ENCODE assay signal across 18 cellular contexts in genomic region chr6:37742401-37742760, GRCh38. TPM values are rescaled to one million over a fixed set of nuclear protein-coding genes. Genes with fewer than 3 reads are reported as not detected.
DNase-seq lines count a peak whose midpoint lies in the region; FAIRE-seq and TF ChIP-seq lines count a peak whose summit lies in the region.
"Had no signal": no experiment of that assay in that cellular context is flagged by ENCODE, and none has a peak within 500 bp of the region (broad histone marks: within the 10 kb centered on the region; RNA-seq: fewer than 3 reads in every experiment).

No MANE protein-coding gene starts in this region.

- DNase-seq in kidney (no peak), neuronal stem cell (ENCODE audit: low spot score) (no peak), RPMI8226 (no peak), inferior parietal cortex (ENCODE audit: extremely low spot score) (no peak), A172 (ENCODE audit: low spot score) (no peak)
- DNase-seq: DMS153, HCEC 1CT, NCI-H2029 treated with DMSO at 0.1 percent for 48 hours, NCI-H524 treated with DMSO at 0.1 percent for 48 hours, Right ventricle myocardium superior had no signal

- H3K4me3 ChIP-seq in kidney (ENCODE audit: low read length in 2 of 2) (peak overlapping the region in 1 of 2 donors; percentile 25), neuronal stem cell (ENCODE audit: low read length in 2 of 2) (no peak overlapping the region)
- H3K4me3 ChIP-seq: GM23338 had no signal

- no peak overlapping the region for H3K14ac ChIP-seq in neuronal stem cell (ENCODE audit: low read length)

- TF ChIP-seq CTCF in 22Rv1 (IDR thresholded peaks at IDR 0.05): no peak
- no peak for TF ChIP-seq CTCF in VCaP (conservative IDR thresholded peaks at IDR 0.05)
- TF ChIP-seq CTCF in kidney (IDR thresholded peaks at IDR 0.05; ENCODE audit: borderline replicate concordance, extremely low read depth, insufficient read depth): no peak

- intact Hi-C loops in kidney (cut with DNase I): no loop called here

- H4K91ac ChIP-seq in neuronal stem cell (ENCODE audit: low read depth, low read length, poor library complexity): no peak overlapping the region

- FAIRE-seq in kidney (lab: Jason Lieb, UNC): no peak
- FAIRE-seq: A204.1, GM12891 had no signal

- no peaks in the 10 kb centered on the region for H3K79me1 ChIP-seq in neuronal stem cell (ENCODE audit: low read depth, low read length)

- H3K9me3 ChIP-seq in kidney (ENCODE audit: control insufficient read depth in 1 of 2, low read length in 2 of 2) (no peaks in the 10 kb centered on the region), neuronal stem cell (replicated peaks in 1 of 2; ENCODE audit: control insufficient read depth in 2 of 2, insufficient read depth in 1 of 2, low read depth in 1 of 2, low read length in 2 of 2) (no peaks in the 10 kb centered on the region)
- H3K9me3 ChIP-seq: BE2C, Caco-2 had no signal

- no peak overlapping the region for H3K4me2 ChIP-seq in neuronal stem cell (ENCODE audit: insufficient read depth, low read length, poor library complexity, severe bottlenecking)
- H3K4me2 ChIP-seq: GM23338, KMS-11 had no signal

- peak overlapping the region; percentile 51 for H3K18ac ChIP-seq in neuronal stem cell (ENCODE audit: low read length)

- H2AK5ac ChIP-seq in neuronal stem cell (ENCODE audit: low read depth, low read length): no peak overlapping the region

- no peak overlapping the region for H2BK120ac ChIP-seq in neuronal stem cell (ENCODE audit: low read depth, low read length)

- peak overlapping the region; percentile 38 for H2BK15ac ChIP-seq in neuronal stem cell (ENCODE audit: low read length)

- 0 out of 2 replicates have a peak overlapping the region, but pooled peaks have one; percentile 8 for H3K27ac ChIP-seq in 22Rv1
- peak overlapping the region; percentile 58; the same call in 1 of the 2 replicates for H3K27ac ChIP-seq in VCaP
- peak overlapping the region; percentile 63 to 78 for H3K27ac ChIP-seq in kidney (ENCODE audit: low read depth in 2 of 2, low read length in 2 of 2)
- no peak overlapping the region for H3K27ac ChIP-seq in neuronal stem cell (replicated peaks; ENCODE audit: low read length)
- H3K27ac ChIP-seq: KMS-11 had no signal

- no peak overlapping the region for H2AFZ ChIP-seq in neuronal stem cell (ENCODE audit: low read length)
- H2AFZ ChIP-seq: GM23338 had no signal

- H4K8ac ChIP-seq in neuronal stem cell (ENCODE audit: low read depth, low read length): no peak overlapping the region

- H3K4ac ChIP-seq in neuronal stem cell (ENCODE audit: low read length): no peak overlapping the region

- H2BK12ac ChIP-seq in neuronal stem cell (ENCODE audit: low read length): no peak overlapping the region

- no peak overlapping the region for H2BK5ac ChIP-seq in neuronal stem cell (ENCODE audit: low read length)

- no peaks in the 10 kb centered on the region for H3K36me3 ChIP-seq in kidney (ENCODE audit: control insufficient read depth in 1 of 2, insufficient read depth in 2 of 2, low read length in 2 of 2)
- no peaks in the 10 kb centered on the region for H3K36me3 ChIP-seq in neuronal stem cell (replicated peaks in 1 of 2; ENCODE audit: control insufficient read depth in 2 of 2, insufficient read depth in 2 of 2, low read length in 2 of 2)
- H3K36me3 ChIP-seq: BE2C had no signal

- WGBS in neuronal stem cell (ENCODE audit: extremely low coverage in 2 of 2, insufficient read length in 2 of 2, insufficient replicate concordance in 1 of 2), 2 donors: no CpG with 5 or more reads among the region's 4 CpGs

- peak overlapping the region in 1 of 2 donors; percentile 34 for H3K9ac ChIP-seq in kidney (ENCODE audit: low read length in 2 of 2)
- H3K9ac ChIP-seq in neuronal stem cell (ENCODE audit: low read depth, low read length, poor library complexity): no peak overlapping the region
- H3K9ac ChIP-seq: KMS-11 had no signal

- H3K27me3 ChIP-seq in neuronal stem cell (ENCODE audit: control insufficient read depth in 3 of 3, insufficient read depth in 3 of 3, low read depth in 1 of 3, low read length in 3 of 3): peaks cover 0 to 46% (median 0%) of the 10 kb centered on the region in 3 experiments
- H3K27me3 ChIP-seq: BE2C had no signal

- H3K4me1 ChIP-seq in kidney (ENCODE audit: control insufficient read depth in 1 of 2, insufficient read depth in 1 of 2, low read depth in 1 of 2, low read length in 2 of 2): peaks cover 2 to 15% of the 10 kb centered on the region in 2 donors
- H3K4me1 ChIP-seq in neuronal stem cell (ENCODE audit: control insufficient read depth in 2 of 2, insufficient read depth in 1 of 2, low read depth in 1 of 2, low read length in 2 of 2): peaks cover 0 to 2% of the 10 kb centered on the region in 2 donors
- H3K4me1 ChIP-seq: Caco-2 had no signal

- no peak overlapping the region for H3K23ac ChIP-seq in neuronal stem cell (ENCODE audit: low read depth, low read length, poor library complexity)

RNA-seq across cellular contexts. Expression of gene MDGA1, which starts 44.7 kb away (rescaled TPM):
- 0.91 TPM for total RNA-seq in kidney
- polyA plus RNA-seq in kidney (ENCODE audit: insufficient read depth, low read depth, low replicate concordance): 1.5 TPM
- 3.4 TPM for polyA plus RNA-seq in neuronal stem cell (2013, experiment 1 of 2)
- polyA plus RNA-seq in neuronal stem cell (2013, experiment 2 of 2): 1.9 TPM
- 5.8 and 10.0 TPM in 2 replicates for total RNA-seq in A172 (2014; rRNA removed; shearing (Covaris generic))
